ENCODE assay signal across 8 cellular contexts in the genomic region with DNA sequence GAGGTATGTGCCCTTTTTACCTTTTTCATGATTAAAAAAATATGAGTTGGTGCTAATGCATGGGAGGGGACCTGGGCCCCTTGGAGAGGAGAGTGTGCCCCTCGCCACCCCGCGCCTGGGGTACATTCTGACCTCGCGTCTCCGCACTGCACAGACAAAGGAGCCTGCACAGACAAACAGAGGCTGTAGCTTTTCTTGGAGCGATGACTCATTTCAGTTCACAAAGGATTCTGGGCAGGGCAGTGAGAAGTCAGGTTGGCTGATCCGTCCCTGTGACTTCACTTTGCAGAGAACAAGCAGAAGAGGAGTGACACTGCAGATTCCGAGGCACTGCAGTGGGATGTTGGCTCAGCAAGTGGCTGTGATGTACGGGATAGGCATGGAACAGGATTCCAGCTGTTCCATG.
A peak's percentile ranks its signal among the peaks of the same experiment; 100 is the strongest.
DNase-seq lines count a peak whose midpoint lies in the region; ATAC-seq lines count a peak whose summit lies in the region.

No MANE protein-coding gene starts in this region.

- peak; percentile 62 to 72 for DNase-seq in AML-193 (lab: John Stamatoyannopoulos, UW)
- DNase-seq in M059J (ENCODE audit: low read depth), result peak; percentile 83
- peak; percentile 95 for DNase-seq in astrocyte of the hippocampus (ENCODE audit: low read depth, low spot score)
- DNase-seq in hypothalamus (lab: John Stamatoyannopoulos, UW), result peak in 44 of 51 donors; percentile 17 to 91 (median 63)
- DNase-seq in retina, result peak; percentile 86
- no peak for DNase-seq in activated naive CD4-positive, alpha-beta T cell treated with Interleukin-2 at 50 U/mL for 16 hours
- DNase-seq in effector CD8-positive, alpha-beta T cell (lab: John Stamatoyannopoulos, UW), result no peak

- no peak for ATAC-seq in HG03457 (IDR thresholded peaks at IDR 0.05; ENCODE audit: unreplicated experiment)

Comparison
In these comparisons a context has a peak if more than half of its experiments do, and no peak if none do; other contexts are left out.
1. DNase-seq: peak in AML-193 (2 of 2), M059J (single experiment), astrocyte of the hippocampus (single experiment), hypothalamus (44 of 51) and retina (single experiment); none in activated naive CD4-positive, alpha-beta T cell treated with Interleukin-2 at 50 U/mL for 16 hours (single experiment) and effector CD8-positive, alpha-beta T cell (single experiment).